28 cellular contexts compared by ENCODE assay signal in the genomic region with DNA sequence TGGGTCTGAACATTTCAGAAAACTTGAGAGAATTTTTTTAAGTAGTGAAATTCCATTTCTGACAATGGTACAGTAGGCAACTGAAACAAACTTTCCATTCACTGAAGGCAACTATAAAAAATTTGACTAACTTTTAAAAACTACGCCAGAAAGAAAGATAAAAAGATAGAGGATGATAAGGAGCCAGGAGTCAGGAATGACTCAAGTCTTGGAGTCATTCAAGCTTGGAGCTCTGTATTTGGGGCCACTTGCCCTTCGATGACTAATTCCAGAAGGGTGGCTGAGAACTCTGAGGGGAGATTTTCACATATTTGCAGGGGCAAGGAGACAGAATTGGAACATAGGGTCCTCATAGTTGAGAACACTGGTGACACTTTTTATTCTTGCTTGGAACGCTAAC.
DNase-seq lines count a peak whose midpoint lies in the region; ATAC-seq and TF ChIP-seq lines count a peak whose summit lies in the region.
"Had no signal": no experiment of that assay in that cellular context is flagged by ENCODE, and none has a peak within 500 bp of the region (broad histone marks: within the 10 kb centered on the region; RNA-seq: fewer than 3 reads in every experiment).

No MANE protein-coding gene starts in this region.

- H3K4me2 ChIP-seq in IMR-90 (ENCODE audit: low read depth, low read length), result no peak overlapping the region

- no peak overlapping the region for H2BK120ac ChIP-seq in IMR-90 (ENCODE audit: low read depth, low read length)

- POLR2A ChIA-PET in IMR-90 (lab: Charles Lee; ENCODE audit: unreplicated experiment), result no interaction called here

- no peak overlapping the region for H2AK9ac ChIP-seq in IMR-90 (replicated peaks; ENCODE audit: low read depth, low read length, poor library complexity)

- H2BK15ac ChIP-seq in IMR-90 (ENCODE audit: low read depth, low read length), result no peak overlapping the region

- H3K27ac Mint-ChIP-seq in type B pancreatic cell, result no peak overlapping the region
- no peak overlapping the region for H3K27ac Mint-ChIP-seq in activated CD8-positive, alpha-beta memory T cell treated with anti-CD3 and anti-CD28 coated beads, Interleukin-2, amount 10 ng/mL, durations not matched to agents 7 days and 5 days
- H3K27ac Mint-ChIP-seq: activated CD4-positive, alpha-beta memory T cell treated with anti-CD3 and anti-CD28 coated beads, Interleukin-2, amount 10 ng/mL, durations not matched to agents 7 days and 5 days; CD4-positive, alpha-beta memory T cell; endodermal cell; IgD-negative memory B cell had no signal

- no peak overlapping the region for H2AFZ ChIP-seq in IMR-90 (replicated peaks; ENCODE audit: low read length, poor library complexity)

- H4K5ac ChIP-seq in IMR-90 (ENCODE audit: low read depth, low read length), result no peak overlapping the region

- CTCF ChIA-PET in IMR-90 (lab: Yijun Ruan, JAX), result no interaction called here
- CTCF ChIA-PET in activated CD8-positive, alpha-beta memory T cell treated with anti-CD3 and anti-CD28 coated beads, Interleukin-2, amount 10 ng/mL, durations not matched to agents 7 days and 5 days (lab: Charles Lee), result no interaction called here

- TF ChIP-seq RAD21 in IMR-90 (IDR thresholded peaks at IDR 0.05; ENCODE audit: low read length), result no peak

- H3K27me3 ChIP-seq in IMR-90 (ENCODE audit: control insufficient read depth, insufficient read depth, low read length) (no peaks in the 10 kb centered on the region), adrenal gland (no peaks in the 10 kb centered on the region), H7 (ENCODE audit: control insufficient read depth, insufficient read depth, low read length) (no peaks in the 10 kb centered on the region)
- H3K27me3 ChIP-seq: upper lobe of left lung had no signal

- no peak overlapping the region for H4K91ac ChIP-seq in IMR-90 (ENCODE audit: insufficient read depth, low read depth, low read length)

- intact Hi-C loops in IMR-90 (cut with micrococcal nuclease), result no loop called here
- intact Hi-C loops in adrenal gland (cut with DNase I), result no loop called here

- H3K27ac ChIP-seq in IMR-90 (ENCODE audit: insufficient read depth, low read length), result no peak overlapping the region
- H3K27ac ChIP-seq in adrenal gland, result no peak overlapping the region
- H3K27ac ChIP-seq: 22Rv1, upper lobe of left lung had no signal

- H2BK5ac ChIP-seq in IMR-90 (ENCODE audit: low read depth, low read length, poor library complexity, severe bottlenecking), result no peak overlapping the region

- no TSS peak for BruUV-seq in IMR-90 (replicated peaks; lab: Mats Ljungman, UMichigan)

- no peak overlapping the region for H3K14ac ChIP-seq in IMR-90 (replicated peaks; ENCODE audit: low read depth, low read length)

- H4K8ac ChIP-seq in IMR-90 (ENCODE audit: low read depth in 2 of 2, low read length in 2 of 2), result no peak overlapping the region

- dilution Hi-C loops in IMR-90 (cut with HindIII; ENCODE audit: low sequenced_read_pairs, unreplicated experiment), result no loop called here

- H3K36me3 ChIP-seq in IMR-90 (ENCODE audit: control insufficient read depth, insufficient read depth, low read length) (no peaks in the 10 kb centered on the region), adrenal gland (replicated peaks in 1 of 2) (no peaks in the 10 kb centered on the region), H7 (replicated peaks; ENCODE audit: control insufficient read depth, insufficient read depth, low read length) (no peaks in the 10 kb centered on the region)
- H3K36me3 ChIP-seq: upper lobe of left lung had no signal

- H3K56ac ChIP-seq in IMR-90 (ENCODE audit: extremely low read depth, insufficient read depth, low read length), result no peak overlapping the region

- no peaks in the 10 kb centered on the region for H4K20me1 ChIP-seq in IMR-90 (ENCODE audit: insufficient read depth, low read length)

- WGBS in IMR-90 (ENCODE audit: extremely low coverage in 2 of 2, insufficient read length in 1 of 2), 2 experiments, result 100% methylated on average over 1 of the region's 3 CpGs; no CpG with 5 or more reads in 1 of the 2 experiments
- 49 to 61% (median 54%) methylated on average over 3 of the region's 3 CpGs for WGBS in adrenal gland, 4 donors

- H3K4ac ChIP-seq in IMR-90 (ENCODE audit: low read depth, low read length), result no peak overlapping the region

- no peak overlapping the region for H3K4me3 Mint-ChIP-seq in type B pancreatic cell
- no peak overlapping the region for H3K4me3 Mint-ChIP-seq in activated CD8-positive, alpha-beta memory T cell treated with anti-CD3 and anti-CD28 coated beads, Interleukin-2, amount 10 ng/mL, durations not matched to agents 7 days and 5 days
- H3K4me3 Mint-ChIP-seq: activated CD4-positive, alpha-beta memory T cell treated with anti-CD3 and anti-CD28 coated beads, Interleukin-2, amount 10 ng/mL, durations not matched to agents 7 days and 5 days; CD4-positive, alpha-beta memory T cell; endodermal cell; IgD-negative memory B cell had no signal

- TF ChIP-seq CTCF in IMR-90 (conservative IDR thresholded peaks at IDR 0.05; ENCODE audit: low read depth, low read length) (no peak), adrenal gland (IDR thresholded peaks at IDR 0.05) (no peak), type B pancreatic cell (conservative IDR thresholded peaks at IDR 0.05) (no peak)

- H3K18ac ChIP-seq in IMR-90 (ENCODE audit: low read depth, low read length), result no peak overlapping the region

- H2BK20ac ChIP-seq in IMR-90 (ENCODE audit: low read depth, low read length), result no peak overlapping the region

- no peak overlapping the region for H2AK5ac ChIP-seq in IMR-90 (ENCODE audit: low read depth, low read length)

- no peaks in the 10 kb centered on the region for H3K27me3 Mint-ChIP-seq in type B pancreatic cell
- H3K27me3 Mint-ChIP-seq in activated CD8-positive, alpha-beta memory T cell treated with anti-CD3 and anti-CD28 coated beads, Interleukin-2, amount 10 ng/mL, durations not matched to agents 7 days and 5 days, result no peaks in the 10 kb centered on the region
- H3K27me3 Mint-ChIP-seq: activated CD4-positive, alpha-beta memory T cell treated with anti-CD3 and anti-CD28 coated beads, Interleukin-2, amount 10 ng/mL, durations not matched to agents 7 days and 5 days; CD4-positive, alpha-beta memory T cell; IgD-negative memory B cell had no signal

- H3K4me1 ChIP-seq in IMR-90 (ENCODE audit: control insufficient read depth, insufficient read depth, low read length), result no peaks in the 10 kb centered on the region
- H3K4me1 ChIP-seq in adrenal gland (replicated peaks in 1 of 2), result peaks cover 0 to 3% of the 10 kb centered on the region in 2 donors
- H3K4me1 ChIP-seq: upper lobe of left lung had no signal

- H3K4me3 ChIP-seq in IMR-90 (ENCODE audit: insufficient read depth, low read depth, low read length) (no peak overlapping the region), adrenal gland (no peak overlapping the region), H7 (ENCODE audit: insufficient read depth, low read depth, low read length) (no peak overlapping the region)
- H3K4me3 ChIP-seq: upper lobe of left lung had no signal

- no peaks in the 10 kb centered on the region for H3K9me1 ChIP-seq in IMR-90 (ENCODE audit: insufficient read depth, low read length)

- DNase-seq in A172 (ENCODE audit: low spot score) (peak; percentile 44), IMR-90 (peak; percentile 46), adrenal gland (peak in 5 of 7 donors; percentile 16 to 33 (median 31)), glomerular visceral epithelial cell (ENCODE audit: extremely low spot score) (peak; percentile 1), H7 (no peak), left lobe of liver (ENCODE audit: low spot score) (no peak), type B pancreatic cell (ENCODE audit: extremely low spot score, unreplicated experiment) (no peak)
- DNase-seq in activated CD8-positive, alpha-beta memory T cell treated with anti-CD3 and anti-CD28 coated beads, Interleukin-2, amount 10 ng/mL, durations not matched to agents 7 days and 5 days, result no peak
- DNase-seq: activated CD4-positive, alpha-beta memory T cell treated with anti-CD3 and anti-CD28 coated beads, Interleukin-2, amount 10 ng/mL, durations not matched to agents 7 days and 5 days; activated effector memory CD4-positive, alpha-beta T cell treated with anti-CD3 and anti-CD28 coated beads, Interleukin-2, amount 50 U/mL, for 16 hours; AML-193; CD4-positive, alpha-beta memory T cell; cortex of kidney; endodermal cell; HCEC 1CT; kidney glomerular epithelial cell; mammary epithelial cell; NCI-H1417 treated with DMSO at 0.1 percent for 48 hours; NCI-H2081 treated with DMSO at 0.1 percent for 48 hours; NCI-H446 treated with DMSO at 0.1 percent for 48 hours; OCI-M1; Right ventricle myocardium superior; stimulated activated CD8-positive, alpha-beta memory T cell treated with anti-CD3 and anti-CD28 coated beads, Interleukin-4, amount 100 ng/mL, for 48 hours; T1000; upper lobe of left lung had no signal

- ATAC-seq in IMR-90 (ENCODE audit: low read depth) (no peak), left lobe of liver (no peak)
- ATAC-seq in activated CD8-positive, alpha-beta memory T cell treated with anti-CD3 and anti-CD28 coated beads, Interleukin-2, amount 10 ng/mL, durations not matched to agents 7 days and 5 days, result no peak
- ATAC-seq: activated CD4-positive, CD25-positive, alpha-beta regulatory T cell treated with anti-CD3 and anti-CD28 coated beads, Interleukin-2, amount 50 U/mL, for 24 hours had no signal

- H3K23ac ChIP-seq in IMR-90 (ENCODE audit: low read depth, low read length), result no peak overlapping the region

- no peaks in the 10 kb centered on the region for H3K36me3 Mint-ChIP-seq in type B pancreatic cell
- H3K36me3 Mint-ChIP-seq in activated CD8-positive, alpha-beta memory T cell treated with anti-CD3 and anti-CD28 coated beads, Interleukin-2, amount 10 ng/mL, durations not matched to agents 7 days and 5 days, result no peaks in the 10 kb centered on the region
- H3K36me3 Mint-ChIP-seq: CD4-positive, alpha-beta memory T cell; IgD-negative memory B cell had no signal

- no peaks in the 10 kb centered on the region for H3K4me1 Mint-ChIP-seq in type B pancreatic cell (ENCODE audit: unreplicated experiment)
- H3K4me1 Mint-ChIP-seq in activated CD8-positive, alpha-beta memory T cell treated with anti-CD3 and anti-CD28 coated beads, Interleukin-2, amount 10 ng/mL, durations not matched to agents 7 days and 5 days, result no peaks in the 10 kb centered on the region
- H3K4me1 Mint-ChIP-seq: activated CD4-positive, alpha-beta memory T cell treated with anti-CD3 and anti-CD28 coated beads, Interleukin-2, amount 10 ng/mL, durations not matched to agents 7 days and 5 days; CD4-positive, alpha-beta memory T cell; IgD-negative memory B cell had no signal

- in situ Hi-C loops in IMR-90 (cut with MboI; ENCODE audit: low sequenced_read_pairs), result no loop called here

- no peak overlapping the region for H3K9ac ChIP-seq in IMR-90 (ENCODE audit: low read depth, low read length)

- TF ChIP-seq POLR2A in IMR-90 (IDR thresholded peaks at IDR 0.05; ENCODE audit: low read depth, low read length) (no peak), adrenal gland (IDR thresholded peaks at IDR 0.05) (no peak)

- H3K79me1 ChIP-seq in IMR-90 (ENCODE audit: low read depth in 1 of 2, low read length in 2 of 2), result no peaks in the 10 kb centered on the region

- no peaks in the 10 kb centered on the region for H3K9me3 ChIP-seq in IMR-90 (ENCODE audit: control insufficient read depth, insufficient read depth, low read length)
- H3K9me3 ChIP-seq in adrenal gland (replicated peaks in 1 of 3), result no peaks in the 10 kb centered on the region
- H3K9me3 ChIP-seq: upper lobe of left lung had no signal

- no peaks in the 10 kb centered on the region for H3K9me3 Mint-ChIP-seq in type B pancreatic cell
- H3K9me3 Mint-ChIP-seq in activated CD8-positive, alpha-beta memory T cell treated with anti-CD3 and anti-CD28 coated beads, Interleukin-2, amount 10 ng/mL, durations not matched to agents 7 days and 5 days (ENCODE audit: low read depth), result peaks cover 2% of the 10 kb centered on the region

Comparison
In these comparisons a context has a peak if more than half of its experiments do, and no peak if none do; other contexts are left out.
1. DNase-seq: peak in A172 (single experiment), IMR-90 (single experiment), adrenal gland (5 of 7) and glomerular visceral epithelial cell (single experiment); none in H7 (single experiment), left lobe of liver (single experiment), type B pancreatic cell (single experiment) and activated CD8-positive, alpha-beta memory T cell treated with anti-CD3 and anti-CD28 coated beads, Interleukin-2, amount 10 ng/mL, durations not matched to agents 7 days and 5 days (single experiment).